In the genomic region with DNA sequence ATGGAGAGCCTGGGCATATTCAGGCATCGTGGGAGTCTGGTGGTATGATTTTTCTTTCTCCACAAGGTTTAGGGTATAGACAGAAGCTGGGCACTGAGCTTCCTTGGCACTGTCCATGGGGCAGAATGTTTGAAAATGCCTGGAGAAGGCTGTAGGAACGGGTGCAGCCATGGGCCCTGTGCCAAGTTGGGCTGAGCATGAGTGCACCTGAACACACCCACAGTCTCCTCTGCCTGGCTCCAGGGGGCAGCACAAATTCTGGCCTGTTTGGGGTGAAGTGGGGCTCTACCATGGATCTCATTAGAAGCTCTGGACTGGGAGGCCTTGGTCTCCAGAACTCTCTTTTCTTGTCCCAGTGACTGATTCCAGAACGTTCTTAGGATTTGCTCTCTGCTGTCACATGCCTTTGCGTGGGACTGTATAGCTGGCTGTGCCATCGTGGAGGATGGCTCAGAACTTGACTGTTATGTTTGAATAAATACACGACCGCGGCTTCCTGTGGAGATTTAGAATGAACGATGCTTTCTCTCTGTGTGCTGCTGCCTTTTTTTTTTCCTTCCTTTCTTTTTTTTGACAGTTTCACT, we compare ENCODE assay signal across 9 cellular contexts.
DNase-seq lines count a peak whose midpoint lies in the region; ATAC-seq and TF ChIP-seq lines count a peak whose summit lies in the region.
"Had no signal": no experiment of that assay in that cellular context is flagged by ENCODE, and none has a peak within 500 bp of the region (broad histone marks: within the 10 kb centered on the region; RNA-seq: fewer than 3 reads in every experiment).

No MANE protein-coding gene starts in this region.

- H3K4me2 ChIP-seq in SU-DHL-6 (ENCODE audit: low read depth, low read length, poor library complexity, severe bottlenecking) (no peak overlapping the region), MM.1S (ENCODE audit: low read depth, low read length) (no peak overlapping the region)

- H3K36me3 ChIP-seq in left ventricle myocardium inferior, result peaks cover 54% of the 10 kb centered on the region
- peaks cover 0 to 74% (median 37%) of the 10 kb centered on the region in 9 donors for H3K36me3 ChIP-seq in heart right ventricle
- H3K36me3 ChIP-seq in SU-DHL-6 (ENCODE audit: low read length), result no peaks in the 10 kb centered on the region
- H3K36me3 ChIP-seq in kidney epithelial cell (ENCODE audit: control insufficient read depth, insufficient read depth, low read length), result peaks cover 13% of the 10 kb centered on the region
- no peaks in the 10 kb centered on the region for H3K36me3 ChIP-seq in MM.1S (replicated peaks; ENCODE audit: insufficient read depth, low read length)

- no peak overlapping the region for H3K4me3 Mint-ChIP-seq in activated CD4-positive, alpha-beta memory T cell treated with anti-CD3 and anti-CD28 coated beads for 36 hours
- H3K4me3 Mint-ChIP-seq: activated naive CD4-positive, alpha-beta T cell treated with anti-CD3 and anti-CD28 coated beads for 36 hours had no signal

- POLR2A ChIA-PET in activated CD4-positive, alpha-beta memory T cell treated with anti-CD3 and anti-CD28 coated beads for 36 hours (lab: Charles Lee), result no interaction called here

- peak; percentile 29 for TF ChIP-seq CTCF in left ventricle myocardium inferior (IDR thresholded peaks at IDR 0.05; ENCODE audit: borderline replicate concordance)
- TF ChIP-seq CTCF in heart right ventricle (IDR thresholded peaks at IDR 0.05), result peak in 4 of 9 donors; percentile 12 to 33 (median 30)
- TF ChIP-seq CTCF in SU-DHL-6 (IDR thresholded peaks at IDR 0.05; ENCODE audit: insufficient read depth, low read length, poor library complexity, severe bottlenecking), result peak; percentile 15
- peak; percentile 44 for TF ChIP-seq CTCF in kidney epithelial cell (IDR thresholded peaks at IDR 0.05; ENCODE audit: insufficient read depth, low read length, poor library complexity, severe bottlenecking)
- TF ChIP-seq CTCF in MM.1S (IDR thresholded peaks at IDR 0.05; ENCODE audit: low read length), result no peak

- peaks cover 100% of the 10 kb centered on the region for H3K4me1 ChIP-seq in left ventricle myocardium inferior
- peaks cover 37 to 100% (median 91%) of the 10 kb centered on the region in 9 donors for H3K4me1 ChIP-seq in heart right ventricle
- H3K4me1 ChIP-seq in MM.1S (ENCODE audit: low read length), result no peaks in the 10 kb centered on the region

- CTCF ChIA-PET in activated CD4-positive, alpha-beta memory T cell treated with anti-CD3 and anti-CD28 coated beads for 36 hours (lab: Charles Lee), result no interaction called here

- H3K27me3 ChIP-seq in left ventricle myocardium inferior (ENCODE audit: low read depth) (no peaks in the 10 kb centered on the region), heart right ventricle (no peaks in the 10 kb centered on the region), SU-DHL-6 (ENCODE audit: low read length) (no peaks in the 10 kb centered on the region), kidney epithelial cell (ENCODE audit: control insufficient read depth, insufficient read depth, low read length) (no peaks in the 10 kb centered on the region), MM.1S (replicated peaks; ENCODE audit: insufficient read depth, low read length) (no peaks in the 10 kb centered on the region)

- H3K27ac ChIP-seq in left ventricle myocardium inferior (replicated peaks) (peak overlapping the region; percentile 90), heart right ventricle (peak overlapping the region in 5 of 10 donors; percentile 18 to 86 (median 79)), SU-DHL-6 (ENCODE audit: low read depth, low read length) (no peak overlapping the region), MM.1S (ENCODE audit: low read length) (no peak overlapping the region)

- no peak overlapping the region for H3K27ac Mint-ChIP-seq in activated CD4-positive, alpha-beta memory T cell treated with anti-CD3 and anti-CD28 coated beads for 36 hours
- H3K27ac Mint-ChIP-seq: activated naive CD4-positive, alpha-beta T cell treated with anti-CD3 and anti-CD28 coated beads for 36 hours had no signal

- H3K4me3 ChIP-seq in left ventricle myocardium inferior (no peak overlapping the region), heart right ventricle (no peak overlapping the region), SU-DHL-6 (ENCODE audit: insufficient read depth, low read length, poor library complexity, severe bottlenecking) (no peak overlapping the region), kidney epithelial cell (ENCODE audit: low read depth, low read length) (no peak overlapping the region), MM.1S (ENCODE audit: low read length) (no peak overlapping the region)

- H3K9me3 ChIP-seq in left ventricle myocardium inferior (replicated peaks) (no peaks in the 10 kb centered on the region), heart right ventricle (no peaks in the 10 kb centered on the region), SU-DHL-6 (ENCODE audit: insufficient read depth, low read length) (no peaks in the 10 kb centered on the region), MM.1S (replicated peaks; ENCODE audit: insufficient read depth, low read length) (no peaks in the 10 kb centered on the region)

- intact Hi-C loops in left ventricle myocardium inferior (cut with micrococcal nuclease) (no loop called here), heart right ventricle (cut with DNase I) (loop anchor here in 3 of 10 donors (10.0 kb wide), 3 partner anchors 53 to 73 kb away; no protein-coding TSS in a partner anchor)
- intact Hi-C loops in activated CD4-positive, alpha-beta memory T cell treated with anti-CD3 and anti-CD28 coated beads for 36 hours (cut with micrococcal nuclease), result no loop called here

- H3K9me3 Mint-ChIP-seq in activated CD4-positive, alpha-beta memory T cell treated with anti-CD3 and anti-CD28 coated beads for 36 hours, result no peaks in the 10 kb centered on the region
- H3K9me3 Mint-ChIP-seq: activated naive CD4-positive, alpha-beta T cell treated with anti-CD3 and anti-CD28 coated beads for 36 hours had no signal

- no peaks in the 10 kb centered on the region for H4K20me1 ChIP-seq in SU-DHL-6 (ENCODE audit: low read depth, low read length)
- H4K20me1 ChIP-seq in MM.1S (ENCODE audit: insufficient read depth, low read length), result no peaks in the 10 kb centered on the region

- peaks cover 1% of the 10 kb centered on the region for H3K36me3 Mint-ChIP-seq in activated CD4-positive, alpha-beta memory T cell treated with anti-CD3 and anti-CD28 coated beads for 36 hours

- H3K79me2 ChIP-seq in SU-DHL-6 (ENCODE audit: insufficient read depth, low read length) (no peaks in the 10 kb centered on the region), MM.1S (ENCODE audit: low read length) (no peaks in the 10 kb centered on the region)

- H3K27me3 Mint-ChIP-seq in activated CD4-positive, alpha-beta memory T cell treated with anti-CD3 and anti-CD28 coated beads for 36 hours, result no peaks in the 10 kb centered on the region

- peaks cover 2% of the 10 kb centered on the region for H3K4me1 Mint-ChIP-seq in activated CD4-positive, alpha-beta memory T cell treated with anti-CD3 and anti-CD28 coated beads for 36 hours (ENCODE audit: low read depth)

- DNase-seq in left ventricle myocardium inferior (no peak), heart right ventricle (no peak), kidney epithelial cell (ENCODE audit: low read depth) (no peak), MM.1S (no peak), DMS114 treated with DMSO at 0.1 percent for 48 hours (lab: John Stamatoyannopoulos, UW; ENCODE audit: unreplicated experiment) (no peak), activated gamma-delta T cell (lab: John Stamatoyannopoulos, UW) (no peak)
- DNase-seq in activated CD4-positive, alpha-beta memory T cell treated with anti-CD3 and anti-CD28 coated beads for 36 hours, result no peak
- DNase-seq: activated naive CD4-positive, alpha-beta T cell treated with anti-CD3 and anti-CD28 coated beads for 36 hours had no signal

- WGBS in heart right ventricle, 2 donors, result 67 to 72% methylated on average over 9 of the region's 9 CpGs

- H2AFZ ChIP-seq in SU-DHL-6 (ENCODE audit: low read depth, low read length, severe bottlenecking), result no peak overlapping the region
- no peak overlapping the region for H2AFZ ChIP-seq in MM.1S (ENCODE audit: low read length)

- H3K9ac ChIP-seq in SU-DHL-6 (ENCODE audit: low read length) (no peak overlapping the region), MM.1S (ENCODE audit: low read length) (no peak overlapping the region)

- H3K9me2 ChIP-seq in SU-DHL-6 (replicated peaks; ENCODE audit: insufficient read depth, low read length) (no peaks in the 10 kb centered on the region), MM.1S (replicated peaks; ENCODE audit: insufficient read depth, low read length) (no peaks in the 10 kb centered on the region)

- H3F3A ChIP-seq in SU-DHL-6 (ENCODE audit: insufficient read depth) (no peaks in the 10 kb centered on the region), MM.1S (ENCODE audit: insufficient read depth, low read length) (no peaks in the 10 kb centered on the region)

- no peak for ATAC-seq in heart right ventricle
